ENCODE assay signal across 28 cellular contexts in the genomic region with DNA sequence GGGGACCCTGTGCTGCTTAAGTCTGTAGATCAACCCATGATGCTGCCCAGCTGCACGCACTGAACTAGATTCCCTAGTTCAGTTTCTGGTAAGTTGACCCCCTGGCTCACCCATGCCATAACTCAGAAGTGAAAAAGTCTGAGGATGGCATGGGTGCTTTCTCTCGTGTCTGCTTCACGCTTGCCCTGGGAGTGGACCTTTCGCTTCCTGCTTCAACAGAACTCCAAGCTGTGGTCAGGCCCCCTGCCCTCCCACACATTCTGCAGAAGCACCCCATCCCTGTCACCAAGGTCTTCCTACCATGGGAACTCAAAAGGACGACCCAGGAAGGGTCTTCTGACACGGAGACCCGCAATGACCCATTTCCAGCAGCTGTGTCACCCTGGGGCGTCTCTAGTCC. TPM values are rescaled to one million over a fixed set of nuclear protein-coding genes. Genes with fewer than 3 reads are reported as not detected.
"Had no signal": no experiment of that assay in that cellular context is flagged by ENCODE, and none has a peak within 500 bp of the region (broad histone marks: within the 10 kb centered on the region; RNA-seq: fewer than 3 reads in every experiment).

No MANE protein-coding gene starts in this region.

- H3K27ac Mint-ChIP-seq: immature natural killer cell had no signal

- H3K27me3 Mint-ChIP-seq: naive B cell had no signal

- H3K36me3 ChIP-seq: cardiac muscle cell, colonic mucosa, gastrocnemius medialis had no signal

- H3K9me3 Mint-ChIP-seq: immature natural killer cell, nephron had no signal

- H3K9me3 ChIP-seq: colonic mucosa, gastrocnemius medialis, psoas muscle, spleen had no signal

- H3K4me1 Mint-ChIP-seq: immature natural killer cell had no signal

- FAIRE-seq: endometrium, kidney, urothelium cell line had no signal

- H3K27ac ChIP-seq: cardiac muscle cell, colonic mucosa, psoas muscle, spleen, stomach had no signal

- H3K4me1 ChIP-seq: colonic mucosa, gastrocnemius medialis, psoas muscle, spleen, stomach had no signal

- H3K36me3 Mint-ChIP-seq: immature natural killer cell had no signal

- H3K4me3 Mint-ChIP-seq: immature natural killer cell, naive B cell, nephron had no signal

- ATAC-seq: esophagus mucosa, left colon, psoas muscle had no signal

- H3K4me3 ChIP-seq: cardiac muscle cell, colonic mucosa, gastrocnemius medialis, psoas muscle, spleen, stomach had no signal

- H3K27me3 ChIP-seq: colonic mucosa, gastrocnemius medialis, spleen, stomach had no signal

- DNase-seq: colonic mucosa; effector CD8-positive, alpha-beta T cell; gastrocnemius medialis; immature natural killer cell; kidney; left colon; mesenchymal stem cell; naive B cell; psoas muscle; retina; spleen; stimulated activated CD4-positive, alpha-beta T cell treated with anti-CD3 and anti-CD28 coated beads, Interleukin-15, amount 100 ng/mL, for 24 hours; stimulated activated CD4-positive, alpha-beta T cell treated with anti-CD3 and anti-CD28 coated beads, Interleukin-1b, Interleukin-23, amount 100 ng/mL, for 48 hours; stimulated activated CD4-positive, alpha-beta T cell treated with anti-CD3 and anti-CD28 coated beads, Interleukin-4, amount 100 ng/mL, for 24 hours; stimulated activated naive CD4-positive, alpha-beta T cell; stomach; substantia nigra; trophoblast cell had no signal

RNA-seq across cellular contexts. Expression of a gene that starts 39.9 kb away (rescaled TPM):
- total RNA-seq: cardiac muscle cell, cerebellum, colonic mucosa, dermis microvascular lymphatic vessel endothelial cell, esophagus mucosa, gastrocnemius medialis, kidney, left colon, lower leg skin, omental fat pad, psoas muscle, sciatic nerve, spleen had no signal
